In the genomic region with DNA sequence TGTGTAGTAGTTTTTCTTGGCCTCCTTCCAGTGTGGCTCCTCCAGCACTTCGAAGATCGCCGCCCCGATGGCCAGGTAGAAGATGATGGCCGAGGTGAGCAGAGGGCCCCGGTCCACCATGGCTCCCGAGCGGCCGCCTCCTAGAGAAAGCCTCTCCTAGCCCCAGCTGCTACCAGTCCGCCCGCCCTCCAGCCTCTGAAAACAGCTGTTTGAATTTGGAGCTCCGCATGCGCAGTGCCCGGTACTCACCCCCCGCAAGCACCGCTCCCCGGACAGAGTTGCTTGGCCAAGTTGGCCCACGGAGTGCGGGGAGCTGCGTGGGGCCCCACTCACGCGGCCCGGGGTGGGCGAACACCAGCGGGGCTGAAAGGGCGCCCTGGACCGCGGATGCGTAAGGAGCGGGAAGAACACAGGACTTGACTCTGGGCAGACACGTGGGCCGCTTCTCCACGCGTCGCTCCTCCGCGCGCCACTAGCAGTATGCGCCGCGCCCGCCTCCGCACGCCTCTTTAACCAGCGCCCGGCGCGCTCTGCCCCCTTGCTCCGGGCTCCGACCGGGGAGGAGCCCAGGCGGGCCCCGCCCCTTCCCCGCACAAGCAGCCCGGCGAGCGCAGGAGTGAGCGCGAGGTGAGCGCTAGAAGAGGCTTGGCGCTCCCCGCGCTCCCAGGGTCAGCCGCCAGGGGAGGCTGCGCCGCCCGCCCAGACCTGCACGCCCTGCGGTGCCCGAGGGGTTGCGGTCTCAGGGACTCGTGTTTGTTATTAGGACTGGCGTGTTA, we compare ENCODE assay signal across 8 cellular contexts. TPM values are rescaled to one million over a fixed set of nuclear protein-coding genes. Genes with fewer than 3 reads are reported as not detected.
DNase-seq lines count a peak whose midpoint lies in the region; ATAC-seq and TF ChIP-seq lines count a peak whose summit lies in the region.

A gene with protein sequence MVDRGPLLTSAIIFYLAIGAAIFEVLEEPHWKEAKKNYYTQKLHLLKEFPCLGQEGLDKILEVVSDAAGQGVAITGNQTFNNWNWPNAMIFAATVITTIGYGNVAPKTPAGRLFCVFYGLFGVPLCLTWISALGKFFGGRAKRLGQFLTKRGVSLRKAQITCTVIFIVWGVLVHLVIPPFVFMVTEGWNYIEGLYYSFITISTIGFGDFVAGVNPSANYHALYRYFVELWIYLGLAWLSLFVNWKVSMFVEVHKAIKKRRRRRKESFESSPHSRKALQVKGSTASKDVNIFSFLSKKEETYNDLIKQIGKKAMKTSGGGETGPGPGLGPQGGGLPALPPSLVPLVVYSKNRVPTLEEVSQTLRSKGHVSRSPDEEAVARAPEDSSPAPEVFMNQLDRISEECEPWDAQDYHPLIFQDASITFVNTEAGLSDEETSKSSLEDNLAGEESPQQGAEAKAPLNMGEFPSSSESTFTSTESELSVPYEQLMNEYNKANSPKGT (minus strand): TSS at position 484 of the 776 bp plus-strand sequence. CDS start 364 bp downstream, at position 120.

- H3K4me3 ChIP-seq in A673 (ENCODE audit: low read depth, low read length, poor library complexity, severe bottlenecking) (peak within 1 kb of the TSS; percentile 34), PC-3 (ENCODE audit: low read length) (peak within 1 kb of the TSS; percentile 58), ovary (peak within 1 kb of the TSS; percentile 43), thymus (ENCODE audit: low read length) (peak within 1 kb of the TSS; percentile 50)

- CTCF ChIA-PET in A673 (lab: Charles Lee), result interaction anchor here (0.6 kb wide), 1 partner anchor 1205 kb away, joined by 6 read pairs; no protein-coding TSS in a partner anchor
- CTCF ChIA-PET in PC-3 (lab: Charles Lee), result no interaction called here

- H3K9me2 ChIP-seq in PC-3 (replicated peaks; ENCODE audit: low read length), result no peaks in the 10 kb centered on the region

- no peak for TF ChIP-seq EP300 in ovary (IDR thresholded peaks at IDR 0.05)

- H4K20me1 ChIP-seq in PC-3 (ENCODE audit: low read length), result no peaks in the 10 kb centered on the region

- no peaks in the 10 kb centered on the region for H3K9me3 ChIP-seq in A673 (ENCODE audit: low read depth, low read length, poor library complexity, severe bottlenecking)
- H3K9me3 ChIP-seq in PC-3 (ENCODE audit: low read length), result no peaks in the 10 kb centered on the region
- H3K9me3 ChIP-seq in ovary, result no peaks in the 10 kb centered on the region
- no peaks in the 10 kb centered on the region for H3K9me3 ChIP-seq in thymus (ENCODE audit: control insufficient read depth)

- TF ChIP-seq CTCF in A673 (conservative IDR thresholded peaks at IDR 0.05; ENCODE audit: low read depth, low read length), result peak; percentile 51
- TF ChIP-seq CTCF in PC-3 (conservative IDR thresholded peaks at IDR 0.05; ENCODE audit: low read depth, low read length), result peak; percentile 53
- TF ChIP-seq CTCF in ovary (IDR thresholded peaks at IDR 0.05), result peak in 2 of 3 donors; percentile 25 to 63

- POLR2A ChIA-PET in A673 (lab: Charles Lee; ENCODE audit: low non-redundant PET) (no interaction called here), PC-3 (lab: Charles Lee; ENCODE audit: unreplicated experiment) (no interaction called here)

- BruUV-seq in A673 (replicated peaks; lab: Mats Ljungman, UMichigan), result no TSS peak
- no TSS peak for BruUV-seq in PC-3 (replicated peaks; lab: Mats Ljungman, UMichigan)

- H3K4me2 ChIP-seq in PC-3 (ENCODE audit: low read length), result peak within 1 kb of the TSS; percentile 74

- peak within 1 kb of the TSS; percentile 37; the same call in 1 of the 2 replicates for H3K9ac ChIP-seq in PC-3 (ENCODE audit: low read length)

- H2AFZ ChIP-seq in PC-3 (ENCODE audit: low read length), result peak within 1 kb of the TSS; percentile 50; the same call in 1 of the 2 replicates

- no peak for TF ChIP-seq POLR2A in ovary (IDR thresholded peaks at IDR 0.05)

- intact Hi-C loops in A673 (cut with micrococcal nuclease; ENCODE audit: unreplicated experiment) (no loop called here), PC-3 (cut with micrococcal nuclease) (no loop called here), ovary (cut with DNase I) (no loop called here)

- no peaks in the 10 kb centered on the region for H3F3A ChIP-seq in PC-3 (ENCODE audit: low read length, unreplicated experiment)

- peak; percentile 53 for ATAC-seq in GM18907 (IDR thresholded peaks at IDR 0.05; ENCODE audit: unreplicated experiment)
- ATAC-seq in HG03565 (IDR thresholded peaks at IDR 0.05; ENCODE audit: unreplicated experiment), result peak; percentile 77
- ATAC-seq in PC-3, result peak; percentile 38; the same call in 1 of the 2 replicates

- DNase-seq in A673 (ENCODE audit: low spot score), result peak; percentile 32
- DNase-seq in PC-3, result peak; percentile 57
- DNase-seq in activated T-helper 9 cell treated with anti-CD3 and anti-CD28 coated beads, Interleukin-2, amount 50 U/mL, for 16 hours (ENCODE audit: low read depth), result peak; percentile 50
- peak; percentile 5 for DNase-seq in glomerular visceral epithelial cell (ENCODE audit: extremely low spot score)
- peak; percentile 77 to 88 (median 85) for DNase-seq in ovary

- no peaks in the 10 kb centered on the region for H3K79me2 ChIP-seq in PC-3 (ENCODE audit: low read length)

- H3K27ac ChIP-seq in A673 (ENCODE audit: low read depth, low read length, poor library complexity, severe bottlenecking) (no peak within 1 kb of the TSS), PC-3 (ENCODE audit: low read length) (no peak within 1 kb of the TSS), ovary (peak within 1 kb of the TSS in 1 of 2 donors; percentile 59), thymus (ENCODE audit: low read depth) (no peak within 1 kb of the TSS)

- H3K27me3 ChIP-seq in A673 (replicated peaks; ENCODE audit: insufficient read depth, low read depth, low read length, poor library complexity), result peaks cover 49% of the 10 kb centered on the region
- H3K27me3 ChIP-seq in PC-3 (ENCODE audit: low read length), result peaks cover 44% of the 10 kb centered on the region
- H3K27me3 ChIP-seq in ovary, result no peaks in the 10 kb centered on the region
- H3K27me3 ChIP-seq in thymus (ENCODE audit: control insufficient read depth, insufficient read depth), result no peaks in the 10 kb centered on the region

- H3K4me1 ChIP-seq in A673 (ENCODE audit: insufficient read depth, low read length, poor library complexity, severe bottlenecking), result peaks cover 6% of the 10 kb centered on the region
- no peaks in the 10 kb centered on the region for H3K4me1 ChIP-seq in PC-3 (ENCODE audit: insufficient read depth, low read length)
- H3K4me1 ChIP-seq in ovary (ENCODE audit: insufficient read depth), result peaks cover 14% of the 10 kb centered on the region
- peaks cover 44% of the 10 kb centered on the region for H3K4me1 ChIP-seq in thymus (ENCODE audit: control insufficient read depth, insufficient read depth, low read length)

- 0 to 1% (median 0%) methylated on average over 47 to 72 of the region's 73 CpGs for WGBS in ovary, 3 donors
- WGBS in thymus, result 2% methylated on average over 73 of the region's 73 CpGs

- H3K36me3 ChIP-seq in A673 (ENCODE audit: insufficient read depth, low read length, poor library complexity, severe bottlenecking), result no peaks in the 10 kb centered on the region
- H3K36me3 ChIP-seq in PC-3 (ENCODE audit: low read depth, low read length), result no peaks in the 10 kb centered on the region
- no peaks in the 10 kb centered on the region for H3K36me3 ChIP-seq in ovary
- H3K36me3 ChIP-seq in thymus (ENCODE audit: control insufficient read depth, insufficient read depth), result no peaks in the 10 kb centered on the region

RNA-seq across cellular contexts. Expression of the gene that starts here (rescaled TPM):
- total RNA-seq in A673 (2021) (0.09 TPM in 1 of 2 replicates, not detected in the other), PC-3 (2014; rRNA removed) (3.2 and 3.5 TPM in 2 replicates), ovary (1 to 10 TPM; 5.6 to 9.8 (median 7.9) TPM)
- polyA plus RNA-seq in ovary (10 to 100 TPM in 1 of 2 donors, 1 to 10 TPM in 1; 1.9 to 15.2 TPM), thymus (2.6 TPM)

Comparison
In these comparisons a context has a peak if more than half of its experiments do, and no peak if none do; other contexts are left out.
1. Peak in DNase-seq and H3K4me3 ChIP-seq in A673; RNA of the gene not detected or under 1 TPM.
2. DNase-seq: peak in every context shown above with its lines; median percentile 85 in ovary; 57 in PC-3; 50 in activated T-helper 9 cell treated with anti-CD3 and anti-CD28 coated beads, Interleukin-2, amount 50 U/mL, for 16 hours; 32 in A673; 5 in glomerular visceral epithelial cell.